ENCODE assay signal across 8 cellular contexts in the genomic region with DNA sequence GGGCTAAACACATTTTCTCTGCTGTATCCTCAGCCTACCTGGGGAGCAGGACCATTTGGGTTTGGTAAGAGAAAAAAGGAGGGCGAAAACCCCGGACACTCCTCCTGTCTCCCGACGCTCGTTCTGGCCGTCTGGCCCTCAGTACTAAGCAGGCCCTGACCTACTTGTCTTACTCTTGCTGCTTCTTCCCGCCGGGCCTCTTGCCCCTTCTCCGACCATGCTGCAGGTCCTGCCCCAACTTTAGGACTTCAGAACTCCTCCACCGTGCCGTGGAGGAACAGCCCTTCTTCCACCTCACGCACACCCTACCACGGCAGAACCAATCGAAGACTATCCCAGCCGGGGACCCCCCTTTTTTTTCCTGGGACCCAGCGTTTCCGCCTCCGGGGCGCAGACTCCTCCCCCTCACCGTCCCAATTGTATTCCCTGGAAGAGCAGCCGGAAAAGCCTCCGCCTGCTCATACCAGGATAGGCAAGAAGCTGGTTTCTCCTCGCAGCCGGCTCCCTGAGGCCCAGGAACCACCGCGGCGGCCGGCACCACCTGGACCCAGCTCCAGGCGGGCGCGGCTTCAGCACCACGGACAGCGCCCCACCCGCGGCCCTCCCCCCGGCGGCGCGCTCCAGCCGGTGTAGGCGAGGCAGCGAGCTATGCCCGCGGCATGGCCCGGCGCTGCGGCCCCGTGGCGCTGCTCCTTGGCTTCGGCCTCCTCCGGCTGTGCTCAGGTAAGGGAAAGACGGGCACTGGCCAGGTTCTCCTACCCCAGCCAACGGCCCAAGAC. TPM values are rescaled to one million over a fixed set of nuclear protein-coding genes. Genes with fewer than 3 reads are reported as not detected.
DNase-seq lines count a peak whose midpoint lies in the region; ATAC-seq and TF ChIP-seq lines count a peak whose summit lies in the region.

A gene with protein sequence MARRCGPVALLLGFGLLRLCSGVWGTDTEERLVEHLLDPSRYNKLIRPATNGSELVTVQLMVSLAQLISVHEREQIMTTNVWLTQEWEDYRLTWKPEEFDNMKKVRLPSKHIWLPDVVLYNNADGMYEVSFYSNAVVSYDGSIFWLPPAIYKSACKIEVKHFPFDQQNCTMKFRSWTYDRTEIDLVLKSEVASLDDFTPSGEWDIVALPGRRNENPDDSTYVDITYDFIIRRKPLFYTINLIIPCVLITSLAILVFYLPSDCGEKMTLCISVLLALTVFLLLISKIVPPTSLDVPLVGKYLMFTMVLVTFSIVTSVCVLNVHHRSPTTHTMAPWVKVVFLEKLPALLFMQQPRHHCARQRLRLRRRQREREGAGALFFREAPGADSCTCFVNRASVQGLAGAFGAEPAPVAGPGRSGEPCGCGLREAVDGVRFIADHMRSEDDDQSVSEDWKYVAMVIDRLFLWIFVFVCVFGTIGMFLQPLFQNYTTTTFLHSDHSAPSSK (plus strand): TSS at position 393 of the 779 bp plus-strand sequence. CDS start 267 bp downstream, at position 660.

- H3K27ac ChIP-seq in HEK293 (ENCODE audit: extremely low read depth, low read depth, low read length) (no peak within 1 kb of the TSS), mesodermal cell (ENCODE audit: low read depth, low read length, severe bottlenecking) (no peak within 1 kb of the TSS)

- H3K27me3 Mint-ChIP-seq in activated CD8-positive, alpha-beta T cell treated with anti-CD3 and anti-CD28 coated beads, Interleukin-2, amount 10 ng/mL, durations not matched to agents 7 days and 5 days (ENCODE audit: low read depth): peaks cover 17% of the 10 kb centered on the region
- H3K27me3 Mint-ChIP-seq in effector memory CD8-positive, alpha-beta T cell: peaks cover 36 to 65% of the 10 kb centered on the region in 2 donors

- H3K36me3 ChIP-seq in HEK293 (ENCODE audit: control insufficient read depth in 2 of 2, insufficient read depth in 1 of 2, low read length in 2 of 2): no peaks in the 10 kb centered on the region
- no peaks in the 10 kb centered on the region for H3K36me3 ChIP-seq in mesodermal cell (ENCODE audit: control insufficient read depth, insufficient read depth, low read length)

- H3K4me1 Mint-ChIP-seq in activated CD8-positive, alpha-beta T cell treated with anti-CD3 and anti-CD28 coated beads, Interleukin-2, amount 10 ng/mL, durations not matched to agents 7 days and 5 days (ENCODE audit: low read depth): peaks cover 7% of the 10 kb centered on the region
- H3K4me1 Mint-ChIP-seq in effector memory CD8-positive, alpha-beta T cell (ENCODE audit: low read depth in 2 of 2): peaks cover 8 to 9% of the 10 kb centered on the region in 2 donors

- H3K9me3 Mint-ChIP-seq in activated CD8-positive, alpha-beta T cell treated with anti-CD3 and anti-CD28 coated beads, Interleukin-2, amount 10 ng/mL, durations not matched to agents 7 days and 5 days (ENCODE audit: insufficient read depth): no peaks in the 10 kb centered on the region
- H3K9me3 Mint-ChIP-seq in effector memory CD8-positive, alpha-beta T cell: peaks cover 0 to 2% of the 10 kb centered on the region in 2 donors

- peak within 1 kb of the TSS; percentile 15 for H3K4me3 ChIP-seq in AG09309 (ENCODE audit: control insufficient read depth, low read depth, low read length)
- H3K4me3 ChIP-seq in HEK293 (ENCODE audit: low read depth, low read length): no peak within 1 kb of the TSS; the same call in 1 of the 2 replicates
- peak within 1 kb of the TSS; percentile 14 for H3K4me3 ChIP-seq in mesodermal cell (ENCODE audit: extremely low read depth, insufficient read depth, low read length, poor library complexity, severe bottlenecking)

- H3K36me3 Mint-ChIP-seq in activated CD8-positive, alpha-beta T cell treated with anti-CD3 and anti-CD28 coated beads, Interleukin-2, amount 10 ng/mL, durations not matched to agents 7 days and 5 days (ENCODE audit: low read depth): no peaks in the 10 kb centered on the region
- H3K36me3 Mint-ChIP-seq in effector memory CD8-positive, alpha-beta T cell (ENCODE audit: insufficient read depth): peaks cover 4% of the 10 kb centered on the region

- 2 to 6% methylated on average over 22 to 52 of the region's 53 CpGs for WGBS in mesodermal cell (ENCODE audit: insufficient coverage in 2 of 2), 2 experiments

- peak within 1 kb of the TSS; percentile 37 for H3K4me3 Mint-ChIP-seq in activated CD8-positive, alpha-beta T cell treated with anti-CD3 and anti-CD28 coated beads, Interleukin-2, amount 10 ng/mL, durations not matched to agents 7 days and 5 days
- peak within 1 kb of the TSS; percentile 49 to 59 for H3K4me3 Mint-ChIP-seq in effector memory CD8-positive, alpha-beta T cell

- TF ChIP-seq CTCF in AG09309 (IDR thresholded peaks at IDR 0.05; ENCODE audit: control insufficient read depth, insufficient read depth, low read depth, low read length, missing control alignments) (no peak), HEK293 (tag by site-specific recombination; IDR thresholded peaks at IDR 0.05) (no peak)

- peak; percentile 98 for ATAC-seq in activated CD8-positive, alpha-beta T cell treated with anti-CD3 and anti-CD28 coated beads, Interleukin-2, amount 10 ng/mL, durations not matched to agents 7 days and 5 days
- peak; percentile 99 for ATAC-seq in effector memory CD8-positive, alpha-beta T cell (replicated peaks)
- ATAC-seq in HG02678 (IDR thresholded peaks at IDR 0.05; ENCODE audit: unreplicated experiment): no peak

- H3K9me3 ChIP-seq in HEK293 (ENCODE audit: control insufficient read depth, insufficient read depth, low read depth, low read length): no peaks in the 10 kb centered on the region
- no peaks in the 10 kb centered on the region for H3K9me3 ChIP-seq in mesodermal cell (ENCODE audit: control insufficient read depth, low read length)

- DNase-seq in AG09309 (ENCODE audit: low read depth): no peak
- DNase-seq in NCI-H510A (lab: John Stamatoyannopoulos, UW): peak; percentile 84
- peak; percentile 80 for DNase-seq in activated CD8-positive, alpha-beta T cell treated with anti-CD3 and anti-CD28 coated beads, Interleukin-2, amount 10 ng/mL, durations not matched to agents 7 days and 5 days
- peak; percentile 70 to 78 (median 73) for DNase-seq in effector memory CD8-positive, alpha-beta T cell
- DNase-seq in stimulated activated CD8-positive, alpha-beta memory T cell treated with anti-CD3 and anti-CD28 coated beads, Interleukin-15, amount 100 ng/mL, for 48 hours (ENCODE audit: low read depth in 2 of 2): peak; percentile 51 to 54

- H3K27ac Mint-ChIP-seq in activated CD8-positive, alpha-beta T cell treated with anti-CD3 and anti-CD28 coated beads, Interleukin-2, amount 10 ng/mL, durations not matched to agents 7 days and 5 days: no peak within 1 kb of the TSS
- H3K27ac Mint-ChIP-seq in effector memory CD8-positive, alpha-beta T cell: no peak within 1 kb of the TSS

- POLR2A ChIA-PET in HEK293 (lab: Yijun Ruan, JAX): interaction anchor here (1.1 kb wide), 2 partner anchors 9 to 10 kb away, joined by 3 read pairs; a partner anchor contains a TSS
- POLR2A ChIA-PET in activated CD8-positive, alpha-beta T cell treated with anti-CD3 and anti-CD28 coated beads, Interleukin-2, amount 10 ng/mL, durations not matched to agents 7 days and 5 days (lab: Charles Lee): no interaction called here

- H3K4me1 ChIP-seq in HEK293 (ENCODE audit: control insufficient read depth, insufficient read depth, low read length): no peaks in the 10 kb centered on the region
- H3K4me1 ChIP-seq in mesodermal cell (ENCODE audit: control insufficient read depth, insufficient read depth, low read length, poor library complexity, severe bottlenecking): no peaks in the 10 kb centered on the region

- CTCF ChIA-PET in HEK293 (lab: Yijun Ruan, JAX): interaction anchor here (0.6 to 1.9 kb wide), 5 partner anchors 8 to 338 kb away, joined by 3 to 7 read pairs (median 3); no protein-coding TSS in a partner anchor
- CTCF ChIA-PET in activated CD8-positive, alpha-beta T cell treated with anti-CD3 and anti-CD28 coated beads, Interleukin-2, amount 10 ng/mL, durations not matched to agents 7 days and 5 days (lab: Charles Lee): interaction anchor here (1.0 to 1.4 kb wide), 3 partner anchors 8 to 369 kb away, joined by 3 to 10 read pairs (median 3); a partner anchor contains a TSS

TF ChIP-seq in HEK293, 187 proteins besides CTCF, POLR2A, EP300 and RAD21 (continues in another document):
- TF ChIP-seq, protein P1, sequence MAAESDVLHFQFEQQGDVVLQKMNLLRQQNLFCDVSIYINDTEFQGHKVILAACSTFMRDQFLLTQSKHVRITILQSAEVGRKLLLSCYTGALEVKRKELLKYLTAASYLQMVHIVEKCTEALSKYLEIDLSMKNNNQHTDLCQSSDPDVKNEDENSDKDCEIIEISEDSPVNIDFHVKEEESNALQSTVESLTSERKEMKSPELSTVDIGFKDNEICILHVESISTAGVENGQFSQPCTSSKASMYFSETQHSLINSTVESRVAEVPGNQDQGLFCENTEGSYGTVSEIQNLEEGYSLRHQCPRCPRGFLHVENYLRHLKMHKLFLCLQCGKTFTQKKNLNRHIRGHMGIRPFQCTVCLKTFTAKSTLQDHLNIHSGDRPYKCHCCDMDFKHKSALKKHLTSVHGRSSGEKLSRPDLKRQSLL (tag by site-specific recombination; IDR thresholded peaks at IDR 0.05): peak; percentile 13; the same call in 1 of the 2 replicates
- TF ChIP-seq ZNF132 (tag by site-specific recombination; IDR thresholded peaks at IDR 0.05; ENCODE audit: borderline replicate concordance): no peak
- no peak for TF ChIP-seq TCF7L2 (IDR thresholded peaks at IDR 0.05; ENCODE audit: borderline replicate concordance, low read depth, low read length)

RNA-seq across cellular contexts. Expression of the gene that starts here (rescaled TPM):
- total RNA-seq in activated CD8-positive, alpha-beta T cell treated with anti-CD3 and anti-CD28 coated beads, Interleukin-2, amount 10 ng/mL, durations not matched to agents 7 days and 5 days: not detected
- polyA plus RNA-seq in mesodermal cell (2013, experiment 1 of 2): 0.26 TPM
- polyA plus RNA-seq in mesodermal cell (2013, experiment 2 of 2): 0.15 TPM

Comparison
In these comparisons a context has a peak if more than half of its experiments do, and no peak if none do; other contexts are left out.
1. Peak in DNase-seq and ATAC-seq in activated CD8-positive, alpha-beta T cell treated with anti-CD3 and anti-CD28 coated beads, Interleukin-2, amount 10 ng/mL, durations not matched to agents 7 days and 5 days; RNA of the gene not detected or under 1 TPM.